ENCODE assay signal across 22 cellular contexts in the genomic region with DNA sequence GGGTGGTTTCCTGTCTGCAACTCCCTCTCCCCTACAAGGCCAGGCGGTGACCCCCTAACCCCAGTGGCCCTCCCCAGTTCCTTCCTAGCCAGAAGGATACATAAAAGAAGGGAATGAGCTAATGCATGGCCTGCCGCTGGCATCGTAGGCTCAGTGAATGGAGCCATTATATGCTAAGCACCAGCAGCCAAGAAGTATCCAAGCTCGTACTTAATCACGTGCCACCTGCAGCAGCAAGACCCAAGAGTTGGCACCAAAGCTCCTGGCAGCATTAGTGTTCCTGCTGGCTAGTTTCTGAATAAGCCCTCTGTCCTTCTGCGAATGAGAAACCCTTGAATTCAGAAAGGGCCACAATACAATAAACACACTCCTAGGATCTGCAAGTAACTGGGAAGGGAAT. TPM values are rescaled to one million over a fixed set of nuclear protein-coding genes. Genes with fewer than 3 reads are reported as not detected.
A peak's percentile ranks its signal among the peaks of the same experiment; 100 is the strongest.
DNase-seq lines count a peak whose midpoint lies in the region.
"Had no signal": no experiment of that assay in that cellular context is flagged by ENCODE, and none has a peak within 500 bp of the region (broad histone marks: within the 10 kb centered on the region; RNA-seq: fewer than 3 reads in every experiment).

No MANE protein-coding gene starts in this region.

- H3K9me3 ChIP-seq in effector memory CD4-positive, alpha-beta T cell (ENCODE audit: control insufficient read depth, low read length) = no peaks in the 10 kb centered on the region
- H3K9me3 ChIP-seq: SJCRH30, vagina had no signal

- H3K27me3 ChIP-seq in layer of hippocampus (ENCODE audit: control insufficient read depth, insufficient read depth, low read length) = no peaks in the 10 kb centered on the region
- H3K27me3 ChIP-seq in effector memory CD4-positive, alpha-beta T cell (replicated peaks; ENCODE audit: control insufficient read depth, insufficient read depth, low read length, poor library complexity, severe bottlenecking) = no peaks in the 10 kb centered on the region
- H3K27me3 ChIP-seq: hepatocyte, SJCRH30, vagina had no signal

- DNase-seq in G401 (ENCODE audit: low spot score) (peak; percentile 72), cerebellar cortex (ENCODE audit: low spot score) (peak; percentile 68), superior temporal gyrus (ENCODE audit: extremely low spot score) (peak; percentile 91), NCI-H1436 (lab: John Stamatoyannopoulos, UW) (no peak), islet precursor cell (no peak), HT-29 (ENCODE audit: low spot score) (no peak)
- no peak for DNase-seq in effector memory CD4-positive, alpha-beta T cell
- DNase-seq: activated CD4-positive, alpha-beta T cell treated with anti-CD3 and anti-CD28 coated beads for 1 hour; activated CD8-positive, alpha-beta T cell treated with anti-CD3 and anti-CD28 coated beads for 36 hours; activated gamma-delta T cell treated with Interleukin-2 at 50 U/mL for 16 hours; activated T-cell treated with anti-CD3 and anti-CD28 coated beads for 4 hours; EL; Kasumi-1; MV-4-11; NCI-H524; NK-92 treated with Interleukin-12 subunit alpha and Interleukin-12 subunit beta, amount 100 ng/mL, for 24 hours; psoas muscle; SJCRH30 had no signal

- H3K27ac ChIP-seq in layer of hippocampus (ENCODE audit: low read depth, low read length) = peak overlapping the region; percentile 87
- no peak overlapping the region for H3K27ac ChIP-seq in effector memory CD4-positive, alpha-beta T cell (ENCODE audit: insufficient read depth, low read length, poor library complexity, severe bottlenecking)
- H3K27ac ChIP-seq: hepatocyte, SJCRH30, vagina had no signal

- H3K4me1 ChIP-seq in effector memory CD4-positive, alpha-beta T cell (ENCODE audit: control insufficient read depth, insufficient read depth, low read length, poor library complexity, severe bottlenecking) = peaks cover 8% of the 10 kb centered on the region

- no peak overlapping the region for H3K4me3 ChIP-seq in effector memory CD4-positive, alpha-beta T cell (ENCODE audit: insufficient read depth, low read depth, low read length, poor library complexity, severe bottlenecking)
- H3K4me3 ChIP-seq: hepatocyte, lung, psoas muscle, SJCRH30, vagina had no signal

- in situ Hi-C loops in G401 (cut with HindIII; ENCODE audit: low sequenced_read_pairs) = no loop called here

- H3K36me3 ChIP-seq in effector memory CD4-positive, alpha-beta T cell (ENCODE audit: control insufficient read depth, insufficient read depth, low read length) = peaks cover 37% of the 10 kb centered on the region

RNA-seq across cellular contexts. Expression of a gene that starts 4.3 kb away (rescaled TPM):
- 73.3 and 104 TPM in 2 replicates for total RNA-seq in G401 (2014; rRNA removed; shearing (Covaris generic))
- 152 and 179 TPM in 2 replicates for total RNA-seq in HT-29 (2014; rRNA removed; shearing (Covaris generic))

RNA-seq across cellular contexts. Expression of a gene that starts 4.5 kb away (rescaled TPM):
- total RNA-seq in G401 (2014; rRNA removed; shearing (Covaris generic)) = 18.6 and 20.9 TPM in 2 replicates
- 0.25 and 2.8 TPM in 2 replicates for total RNA-seq in HT-29 (2014; rRNA removed; shearing (Covaris generic))

Comparison
In these comparisons a context has a peak if more than half of its experiments do, and no peak if none do; other contexts are left out.
1. DNase-seq: peak in G401 (single experiment), cerebellar cortex (single experiment) and superior temporal gyrus (single experiment); none in effector memory CD4-positive, alpha-beta T cell (0 of 3), NCI-H1436 (single experiment), islet precursor cell (single experiment) and HT-29 (single experiment).